ENCODE assay signal across 1 cellular context in the genomic region with DNA sequence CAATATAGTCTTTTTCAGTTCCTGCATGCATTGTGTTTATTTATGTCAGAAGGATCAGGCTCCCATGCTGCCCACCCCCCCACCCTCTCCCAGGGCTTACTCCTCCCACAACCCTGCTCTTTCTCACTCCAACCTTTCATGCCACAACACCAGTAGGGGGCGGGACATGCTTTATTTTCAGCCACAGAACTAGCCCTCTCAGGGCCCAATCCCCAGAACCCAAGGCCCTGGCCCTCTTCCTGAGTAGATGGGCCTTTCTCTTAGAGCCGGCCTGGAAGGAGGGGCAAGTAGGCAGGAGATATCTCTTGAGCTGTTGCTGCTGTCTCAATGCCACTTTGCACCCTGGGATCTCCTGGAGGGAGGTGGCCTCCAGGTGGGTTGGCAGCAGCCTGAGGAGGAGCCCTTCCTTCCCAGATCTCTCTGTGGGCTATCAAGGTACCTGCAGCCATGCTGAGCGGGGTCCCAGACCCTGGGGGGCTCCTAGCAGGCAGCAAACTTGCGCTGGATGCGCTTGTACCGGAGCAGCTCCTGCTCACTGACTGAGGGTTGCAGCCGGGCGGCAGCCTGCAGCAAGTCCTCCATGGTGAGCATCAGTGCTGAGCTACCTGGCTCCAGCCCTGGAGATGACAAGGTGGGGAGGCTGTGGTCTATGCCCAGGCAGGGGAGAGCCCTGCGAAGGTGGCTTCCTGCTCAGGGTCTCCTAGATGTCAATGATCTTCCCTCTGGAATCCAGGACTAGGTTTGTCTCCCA.
TF ChIP-seq lines count a peak whose summit lies in the region.

No MANE protein-coding gene starts in this region.

TF ChIP-seq in GM23338, 12 proteins besides CTCF, POLR2A, EP300 and RAD21 (continued from another document):
- TF ChIP-seq, protein P1, sequence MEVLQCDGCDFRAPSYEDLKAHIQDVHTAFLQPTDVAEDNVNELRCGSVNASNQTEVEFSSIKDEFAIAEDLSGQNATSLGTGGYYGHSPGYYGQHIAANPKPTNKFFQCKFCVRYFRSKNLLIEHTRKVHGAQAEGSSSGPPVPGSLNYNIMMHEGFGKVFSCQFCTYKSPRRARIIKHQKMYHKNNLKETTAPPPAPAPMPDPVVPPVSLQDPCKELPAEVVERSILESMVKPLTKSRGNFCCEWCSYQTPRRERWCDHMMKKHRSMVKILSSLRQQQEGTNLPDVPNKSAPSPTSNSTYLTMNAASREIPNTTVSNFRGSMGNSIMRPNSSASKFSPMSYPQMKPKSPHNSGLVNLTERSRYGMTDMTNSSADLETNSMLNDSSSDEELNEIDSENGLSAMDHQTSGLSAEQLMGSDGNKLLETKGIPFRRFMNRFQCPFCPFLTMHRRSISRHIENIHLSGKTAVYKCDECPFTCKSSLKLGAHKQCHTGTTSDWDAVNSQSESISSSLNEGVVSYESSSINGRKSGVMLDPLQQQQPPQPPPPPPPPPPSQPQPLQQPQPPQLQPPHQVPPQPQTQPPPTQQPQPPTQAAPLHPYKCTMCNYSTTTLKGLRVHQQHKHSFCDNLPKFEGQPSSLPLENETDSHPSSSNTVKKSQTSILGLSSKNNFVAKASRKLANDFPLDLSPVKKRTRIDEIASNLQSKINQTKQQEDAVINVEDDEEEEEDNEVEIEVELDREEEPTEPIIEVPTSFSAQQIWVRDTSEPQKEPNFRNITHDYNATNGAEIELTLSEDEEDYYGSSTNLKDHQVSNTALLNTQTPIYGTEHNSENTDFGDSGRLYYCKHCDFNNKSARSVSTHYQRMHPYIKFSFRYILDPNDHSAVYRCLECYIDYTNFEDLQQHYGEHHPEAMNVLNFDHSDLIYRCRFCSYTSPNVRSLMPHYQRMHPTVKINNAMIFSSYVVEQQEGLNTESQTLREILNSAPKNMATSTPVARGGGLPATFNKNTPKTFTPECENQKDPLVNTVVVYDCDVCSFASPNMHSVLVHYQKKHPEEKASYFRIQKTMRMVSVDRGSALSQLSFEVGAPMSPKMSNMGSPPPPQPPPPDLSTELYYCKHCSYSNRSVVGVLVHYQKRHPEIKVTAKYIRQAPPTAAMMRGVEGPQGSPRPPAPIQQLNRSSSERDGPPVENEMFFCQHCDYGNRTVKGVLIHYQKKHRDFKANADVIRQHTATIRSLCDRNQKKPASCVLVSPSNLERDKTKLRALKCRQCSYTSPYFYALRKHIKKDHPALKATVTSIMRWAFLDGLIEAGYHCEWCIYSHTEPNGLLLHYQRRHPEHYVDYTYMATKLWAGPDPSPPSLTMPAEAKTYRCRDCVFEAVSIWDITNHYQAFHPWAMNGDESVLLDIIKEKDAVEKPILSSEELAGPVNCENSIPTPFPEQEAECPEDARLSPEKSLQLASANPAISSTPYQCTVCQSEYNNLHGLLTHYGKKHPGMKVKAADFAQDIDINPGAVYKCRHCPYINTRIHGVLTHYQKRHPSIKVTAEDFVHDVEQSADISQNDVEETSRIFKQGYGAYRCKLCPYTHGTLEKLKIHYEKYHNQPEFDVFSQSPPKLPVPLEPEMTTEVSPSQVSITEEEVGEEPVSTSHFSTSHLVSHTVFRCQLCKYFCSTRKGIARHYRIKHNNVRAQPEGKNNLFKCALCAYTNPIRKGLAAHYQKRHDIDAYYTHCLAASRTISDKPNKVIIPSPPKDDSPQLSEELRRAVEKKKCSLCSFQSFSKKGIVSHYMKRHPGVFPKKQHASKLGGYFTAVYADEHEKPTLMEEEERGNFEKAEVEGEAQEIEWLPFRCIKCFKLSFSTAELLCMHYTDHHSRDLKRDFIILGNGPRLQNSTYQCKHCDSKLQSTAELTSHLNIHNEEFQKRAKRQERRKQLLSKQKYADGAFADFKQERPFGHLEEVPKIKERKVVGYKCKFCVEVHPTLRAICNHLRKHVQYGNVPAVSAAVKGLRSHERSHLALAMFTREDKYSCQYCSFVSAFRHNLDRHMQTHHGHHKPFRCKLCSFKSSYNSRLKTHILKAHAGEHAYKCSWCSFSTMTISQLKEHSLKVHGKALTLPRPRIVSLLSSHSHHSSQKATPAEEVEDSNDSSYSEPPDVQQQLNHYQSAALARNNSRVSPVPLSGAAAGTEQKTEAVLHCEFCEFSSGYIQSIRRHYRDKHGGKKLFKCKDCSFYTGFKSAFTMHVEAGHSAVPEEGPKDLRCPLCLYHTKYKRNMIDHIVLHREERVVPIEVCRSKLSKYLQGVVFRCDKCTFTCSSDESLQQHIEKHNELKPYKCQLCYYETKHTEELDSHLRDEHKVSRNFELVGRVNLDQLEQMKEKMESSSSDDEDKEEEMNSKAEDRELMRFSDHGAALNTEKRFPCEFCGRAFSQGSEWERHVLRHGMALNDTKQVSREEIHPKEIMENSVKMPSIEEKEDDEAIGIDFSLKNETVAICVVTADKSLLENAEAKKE (CRISPR knock-in tag; IDR thresholded peaks at IDR 0.05) = no peak
